ENCODE assay signal across 1 cellular context in genomic region chr12:104478396-104479140, GRCh38.
A peak's percentile ranks its signal among the peaks of the same experiment; 100 is the strongest.
TF ChIP-seq lines count a peak whose summit lies in the region.

No MANE protein-coding gene starts in this region.

TF ChIP-seq in K562, 482 proteins besides CTCF, POLR2A, EP300 and RAD21 (continued from another document):
- TF ChIP-seq, protein P1, sequence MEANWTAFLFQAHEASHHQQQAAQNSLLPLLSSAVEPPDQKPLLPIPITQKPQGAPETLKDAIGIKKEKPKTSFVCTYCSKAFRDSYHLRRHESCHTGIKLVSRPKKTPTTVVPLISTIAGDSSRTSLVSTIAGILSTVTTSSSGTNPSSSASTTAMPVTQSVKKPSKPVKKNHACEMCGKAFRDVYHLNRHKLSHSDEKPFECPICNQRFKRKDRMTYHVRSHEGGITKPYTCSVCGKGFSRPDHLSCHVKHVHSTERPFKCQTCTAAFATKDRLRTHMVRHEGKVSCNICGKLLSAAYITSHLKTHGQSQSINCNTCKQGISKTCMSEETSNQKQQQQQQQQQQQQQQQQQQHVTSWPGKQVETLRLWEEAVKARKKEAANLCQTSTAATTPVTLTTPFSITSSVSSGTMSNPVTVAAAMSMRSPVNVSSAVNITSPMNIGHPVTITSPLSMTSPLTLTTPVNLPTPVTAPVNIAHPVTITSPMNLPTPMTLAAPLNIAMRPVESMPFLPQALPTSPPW (CRISPR knock-in tag; IDR thresholded peaks at IDR 0.05), result 0 out of 2 replicates have a peak, but pooled peaks have one; percentile 24
- TF ChIP-seq TFAP4 (CRISPR knock-in tag; IDR thresholded peaks at IDR 0.05; ENCODE audit: borderline replicate concordance), result peak; percentile 74
- 0 out of 2 replicates have a peak, but pooled peaks have one; percentile 8 for TF ChIP-seq ZKSCAN8 (CRISPR knock-in tag; IDR thresholded peaks at IDR 0.05)
- no peak for TF ChIP-seq FOXJ3 (CRISPR knock-in tag; IDR thresholded peaks at IDR 0.05)
- TF ChIP-seq SPI1 (IDR thresholded peaks at IDR 0.05; ENCODE audit: borderline replicate concordance, low read depth, low read length), result peak; percentile 66; the same call in 1 of the 2 replicates
- peak in 1 of 2 experiments; percentile 13; a peak in 1 of 4 replicates for TF ChIP-seq TBL1XR1 (IDR thresholded peaks at IDR 0.05; ENCODE audit: low read length in 2 of 2)
- no peak for TF ChIP-seq NR2C2 (CRISPR knock-in tag; IDR thresholded peaks at IDR 0.05)
- TF ChIP-seq NR2C2 (tag; IDR thresholded peaks at IDR 0.05), result peak; percentile 18; the same call in 1 of the 2 replicates
- peak; percentile 84 for TF ChIP-seq ETV5 (CRISPR knock-in tag; IDR thresholded peaks at IDR 0.05; ENCODE audit: low read depth)
- TF ChIP-seq ZNF217 (CRISPR knock-in tag; IDR thresholded peaks at IDR 0.05), result no peak
- TF ChIP-seq ETV6 (IDR thresholded peaks at IDR 0.05; ENCODE audit: borderline replicate concordance in 1 of 2, low read depth in 2 of 2, low read length in 1 of 2), result peak in 1 of 2 experiments; percentile 78; a peak in 2 of 4 replicates
- TF ChIP-seq ETV6 (CRISPR knock-in tag; IDR thresholded peaks at IDR 0.05; ENCODE audit: borderline replicate concordance), result no peak
- TF ChIP-seq AFF4 (CRISPR knock-in tag; IDR thresholded peaks at IDR 0.05), result no peak
